In the genomic region with DNA sequence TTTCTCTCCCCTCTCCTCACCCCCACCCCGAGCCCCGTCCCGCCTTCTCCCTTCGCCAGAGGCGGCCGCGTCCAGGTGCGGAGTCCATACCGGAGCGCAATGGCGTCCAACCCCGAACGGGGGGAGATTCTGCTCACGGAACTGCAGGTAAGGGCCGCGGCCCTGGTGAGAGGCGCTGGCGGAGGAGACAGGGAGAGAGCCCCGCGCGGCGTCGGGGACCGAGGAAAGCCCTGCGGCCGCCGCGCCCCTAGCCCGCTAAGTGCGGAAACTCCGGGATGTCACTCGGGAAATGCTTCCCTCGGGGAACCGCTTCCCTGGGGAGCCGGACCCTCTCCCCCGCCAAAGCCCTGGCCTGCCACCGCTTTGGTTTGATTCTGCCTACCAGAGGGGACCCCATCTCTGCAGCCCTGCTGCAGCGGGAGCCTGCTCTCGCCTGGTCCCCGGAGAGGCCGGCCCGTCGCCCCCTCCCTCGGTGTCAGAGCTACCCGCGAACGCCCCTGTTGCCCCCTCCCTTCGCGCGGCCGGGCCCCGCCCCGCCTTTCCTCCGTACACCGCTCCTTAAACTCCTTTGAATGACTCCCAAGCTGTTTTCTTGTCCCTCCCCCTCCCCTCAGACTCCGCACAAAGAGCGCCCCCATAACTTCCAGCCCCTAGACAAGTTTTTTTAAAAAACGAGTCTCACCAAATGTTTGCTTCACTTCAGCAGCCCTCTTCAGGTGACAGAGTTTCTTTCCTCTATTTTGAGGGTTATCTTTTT, we compare ENCODE assay signal across 1 cellular context.
TF ChIP-seq lines count a peak whose summit lies in the region.

No MANE protein-coding gene starts in this region.

TF ChIP-seq in H1, 55 proteins besides CTCF, POLR2A, EP300 and RAD21 (continued from another document):
- TF ChIP-seq USF2 (IDR thresholded peaks at IDR 0.05; ENCODE audit: low read length) (no peak), SUZ12 (IDR thresholded peaks at IDR 0.05; ENCODE audit: low read length) (no peak), POU5F1 (IDR thresholded peaks at IDR 0.05; ENCODE audit: low read depth, low read length) (no peak), CEBPB (IDR thresholded peaks at IDR 0.05; ENCODE audit: low read depth, low read length) (no peak), TBP (IDR thresholded peaks at IDR 0.05; ENCODE audit: low read depth, low read length) (no peak; the same call in 1 of the 2 replicates), E2F6 (IDR thresholded peaks at IDR 0.05) (no peak), SAP30 (IDR thresholded peaks at IDR 0.05; ENCODE audit: insufficient read depth, insufficient replicate concordance, low read length) (no peak), BACH1 (IDR thresholded peaks at IDR 0.05; ENCODE audit: low read length) (no peak), EGR1 (IDR thresholded peaks at IDR 0.05; ENCODE audit: borderline replicate concordance, low read depth, low read length) (peak; percentile 69; the same call in 1 of the 2 replicates), SP4 (IDR thresholded peaks at IDR 0.05; ENCODE audit: low read length) (no peak), CHD2 (IDR thresholded peaks at IDR 0.05; ENCODE audit: low read length) (no peak), GTF2F1 (IDR thresholded peaks at IDR 0.05; ENCODE audit: borderline replicate concordance, low read depth, low read length) (no peak), CREB1 (IDR thresholded peaks at IDR 0.05) (peak; percentile 9; the same call in 1 of the 2 replicates), MAFK (IDR thresholded peaks at IDR 0.05; ENCODE audit: low read depth, low read length) (no peak), TAF1 (IDR thresholded peaks at IDR 0.05; ENCODE audit: low read depth, low read length) (no peak; the same call in 1 of the 2 replicates), KDM5A (IDR thresholded peaks at IDR 0.05; ENCODE audit: low read length) (peak; percentile 46; the same call in 1 of the 2 replicates), YY1 (IDR thresholded peaks at IDR 0.05; ENCODE audit: low read depth, low read length) (peak; percentile 66; the same call in 1 of the 2 replicates), CBX8 (IDR thresholded peaks at IDR 0.05; ENCODE audit: borderline replicate concordance, low read depth, low read length) (no peak), SIX5 (IDR thresholded peaks at IDR 0.05; ENCODE audit: low read depth, low read length) (no peak), SRF (IDR thresholded peaks at IDR 0.05; ENCODE audit: low read depth, low read length) (no peak), SP1 (IDR thresholded peaks at IDR 0.05; ENCODE audit: low read depth, low read length) (no peak), GABPA (IDR thresholded peaks at IDR 0.05; ENCODE audit: borderline replicate concordance, insufficient read depth, low read length) (no peak), TAF7 (optimal IDR thresholded peaks at IDR 0.05; ENCODE audit: borderline replicate concordance, low read depth, low read length) (no peak), JUND (IDR thresholded peaks at IDR 0.05; ENCODE audit: low read length) (no peak), JUN (IDR thresholded peaks at IDR 0.05; ENCODE audit: low read depth, low read length) (no peak), RNF2 (IDR thresholded peaks at IDR 0.05; ENCODE audit: borderline replicate concordance, low read depth, low read length, missing control alignments, poor library complexity, severe bottlenecking) (no peak), POLR2AphosphoS5 (IDR thresholded peaks at IDR 0.05; ENCODE audit: low read depth, low read length) (no peak; the same call in 1 of the 2 replicates), CHD1 (IDR thresholded peaks at IDR 0.05; ENCODE audit: low read depth, low read length) (no peak; the same call in 1 of the 2 replicates), ASH2L (IDR thresholded peaks at IDR 0.05; ENCODE audit: low read length) (peak; percentile 88), BRCA1 (IDR thresholded peaks at IDR 0.05; ENCODE audit: low read depth, low read length) (no peak), EZH2 (IDR thresholded peaks at IDR 0.05; ENCODE audit: low read depth, low read length, severe bottlenecking) (no peak), FOSL1 (IDR thresholded peaks at IDR 0.05; ENCODE audit: insufficient read depth, low read depth, low read length) (no peak), TEAD4 (IDR thresholded peaks at IDR 0.05; ENCODE audit: low read depth, low read length) (no peak), HDAC6 (IDR thresholded peaks at IDR 0.05; ENCODE audit: low read depth, low read length) (no peak), SP2 (IDR thresholded peaks at IDR 0.05; ENCODE audit: low read length) (no peak), ATF3 (IDR thresholded peaks at IDR 0.05; ENCODE audit: insufficient read depth, low read depth, low read length) (no peak), BCL11A (IDR thresholded peaks at IDR 0.05; ENCODE audit: low read depth in 2 of 2, low read length in 2 of 2) (no peak), CBX5 (IDR thresholded peaks at IDR 0.05; ENCODE audit: low read depth, low read length) (no peak), RBBP5 (IDR thresholded peaks at IDR 0.05; ENCODE audit: borderline replicate concordance, low read depth, low read length) (peak; percentile 90), TCF12 (IDR thresholded peaks at IDR 0.05; ENCODE audit: low read depth, low read length) (no peak), ZNF274 (IDR thresholded peaks at IDR 0.05; ENCODE audit: borderline replicate concordance, extremely low read depth, low read length) (no peak), CTBP2 (IDR thresholded peaks at IDR 0.05; ENCODE audit: borderline replicate concordance, insufficient read depth, insufficient read length, low read length) (peak; percentile 92), NANOG (IDR thresholded peaks at IDR 0.05; ENCODE audit: insufficient read depth, low read depth, low read length, poor library complexity, severe bottlenecking) (no peak), HDAC2 (IDR thresholded peaks at IDR 0.05; ENCODE audit: borderline replicate concordance in 1 of 2, low read depth in 2 of 2, low read length in 2 of 2) (0 out of 4 replicates have a peak, but pooled peaks of 1 of the 2 experiments have one; percentile 22), KDM4A (IDR thresholded peaks at IDR 0.05; ENCODE audit: low read depth, low read length, severe bottlenecking) (peak; percentile 62), NRF1 (IDR thresholded peaks at IDR 0.05; ENCODE audit: low read depth, low read length) (no peak)
- TF ChIP-seq, protein P1, sequence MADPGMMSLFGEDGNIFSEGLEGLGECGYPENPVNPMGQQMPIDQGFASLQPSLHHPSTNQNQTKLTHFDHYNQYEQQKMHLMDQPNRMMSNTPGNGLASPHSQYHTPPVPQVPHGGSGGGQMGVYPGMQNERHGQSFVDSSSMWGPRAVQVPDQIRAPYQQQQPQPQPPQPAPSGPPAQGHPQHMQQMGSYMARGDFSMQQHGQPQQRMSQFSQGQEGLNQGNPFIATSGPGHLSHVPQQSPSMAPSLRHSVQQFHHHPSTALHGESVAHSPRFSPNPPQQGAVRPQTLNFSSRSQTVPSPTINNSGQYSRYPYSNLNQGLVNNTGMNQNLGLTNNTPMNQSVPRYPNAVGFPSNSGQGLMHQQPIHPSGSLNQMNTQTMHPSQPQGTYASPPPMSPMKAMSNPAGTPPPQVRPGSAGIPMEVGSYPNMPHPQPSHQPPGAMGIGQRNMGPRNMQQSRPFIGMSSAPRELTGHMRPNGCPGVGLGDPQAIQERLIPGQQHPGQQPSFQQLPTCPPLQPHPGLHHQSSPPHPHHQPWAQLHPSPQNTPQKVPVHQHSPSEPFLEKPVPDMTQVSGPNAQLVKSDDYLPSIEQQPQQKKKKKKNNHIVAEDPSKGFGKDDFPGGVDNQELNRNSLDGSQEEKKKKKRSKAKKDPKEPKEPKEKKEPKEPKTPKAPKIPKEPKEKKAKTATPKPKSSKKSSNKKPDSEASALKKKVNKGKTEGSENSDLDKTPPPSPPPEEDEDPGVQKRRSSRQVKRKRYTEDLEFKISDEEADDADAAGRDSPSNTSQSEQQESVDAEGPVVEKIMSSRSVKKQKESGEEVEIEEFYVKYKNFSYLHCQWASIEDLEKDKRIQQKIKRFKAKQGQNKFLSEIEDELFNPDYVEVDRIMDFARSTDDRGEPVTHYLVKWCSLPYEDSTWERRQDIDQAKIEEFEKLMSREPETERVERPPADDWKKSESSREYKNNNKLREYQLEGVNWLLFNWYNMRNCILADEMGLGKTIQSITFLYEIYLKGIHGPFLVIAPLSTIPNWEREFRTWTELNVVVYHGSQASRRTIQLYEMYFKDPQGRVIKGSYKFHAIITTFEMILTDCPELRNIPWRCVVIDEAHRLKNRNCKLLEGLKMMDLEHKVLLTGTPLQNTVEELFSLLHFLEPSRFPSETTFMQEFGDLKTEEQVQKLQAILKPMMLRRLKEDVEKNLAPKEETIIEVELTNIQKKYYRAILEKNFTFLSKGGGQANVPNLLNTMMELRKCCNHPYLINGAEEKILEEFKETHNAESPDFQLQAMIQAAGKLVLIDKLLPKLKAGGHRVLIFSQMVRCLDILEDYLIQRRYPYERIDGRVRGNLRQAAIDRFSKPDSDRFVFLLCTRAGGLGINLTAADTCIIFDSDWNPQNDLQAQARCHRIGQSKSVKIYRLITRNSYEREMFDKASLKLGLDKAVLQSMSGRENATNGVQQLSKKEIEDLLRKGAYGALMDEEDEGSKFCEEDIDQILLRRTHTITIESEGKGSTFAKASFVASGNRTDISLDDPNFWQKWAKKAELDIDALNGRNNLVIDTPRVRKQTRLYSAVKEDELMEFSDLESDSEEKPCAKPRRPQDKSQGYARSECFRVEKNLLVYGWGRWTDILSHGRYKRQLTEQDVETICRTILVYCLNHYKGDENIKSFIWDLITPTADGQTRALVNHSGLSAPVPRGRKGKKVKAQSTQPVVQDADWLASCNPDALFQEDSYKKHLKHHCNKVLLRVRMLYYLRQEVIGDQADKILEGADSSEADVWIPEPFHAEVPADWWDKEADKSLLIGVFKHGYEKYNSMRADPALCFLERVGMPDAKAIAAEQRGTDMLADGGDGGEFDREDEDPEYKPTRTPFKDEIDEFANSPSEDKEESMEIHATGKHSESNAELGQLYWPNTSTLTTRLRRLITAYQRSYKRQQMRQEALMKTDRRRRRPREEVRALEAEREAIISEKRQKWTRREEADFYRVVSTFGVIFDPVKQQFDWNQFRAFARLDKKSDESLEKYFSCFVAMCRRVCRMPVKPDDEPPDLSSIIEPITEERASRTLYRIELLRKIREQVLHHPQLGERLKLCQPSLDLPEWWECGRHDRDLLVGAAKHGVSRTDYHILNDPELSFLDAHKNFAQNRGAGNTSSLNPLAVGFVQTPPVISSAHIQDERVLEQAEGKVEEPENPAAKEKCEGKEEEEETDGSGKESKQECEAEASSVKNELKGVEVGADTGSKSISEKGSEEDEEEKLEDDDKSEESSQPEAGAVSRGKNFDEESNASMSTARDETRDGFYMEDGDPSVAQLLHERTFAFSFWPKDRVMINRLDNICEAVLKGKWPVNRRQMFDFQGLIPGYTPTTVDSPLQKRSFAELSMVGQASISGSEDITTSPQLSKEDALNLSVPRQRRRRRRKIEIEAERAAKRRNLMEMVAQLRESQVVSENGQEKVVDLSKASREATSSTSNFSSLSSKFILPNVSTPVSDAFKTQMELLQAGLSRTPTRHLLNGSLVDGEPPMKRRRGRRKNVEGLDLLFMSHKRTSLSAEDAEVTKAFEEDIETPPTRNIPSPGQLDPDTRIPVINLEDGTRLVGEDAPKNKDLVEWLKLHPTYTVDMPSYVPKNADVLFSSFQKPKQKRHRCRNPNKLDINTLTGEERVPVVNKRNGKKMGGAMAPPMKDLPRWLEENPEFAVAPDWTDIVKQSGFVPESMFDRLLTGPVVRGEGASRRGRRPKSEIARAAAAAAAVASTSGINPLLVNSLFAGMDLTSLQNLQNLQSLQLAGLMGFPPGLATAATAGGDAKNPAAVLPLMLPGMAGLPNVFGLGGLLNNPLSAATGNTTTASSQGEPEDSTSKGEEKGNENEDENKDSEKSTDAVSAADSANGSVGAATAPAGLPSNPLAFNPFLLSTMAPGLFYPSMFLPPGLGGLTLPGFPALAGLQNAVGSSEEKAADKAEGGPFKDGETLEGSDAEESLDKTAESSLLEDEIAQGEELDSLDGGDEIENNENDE (IDR thresholded peaks at IDR 0.05; ENCODE audit: insufficient replicate concordance, low read length) = peak; percentile 68
- TF ChIP-seq, protein P2, sequence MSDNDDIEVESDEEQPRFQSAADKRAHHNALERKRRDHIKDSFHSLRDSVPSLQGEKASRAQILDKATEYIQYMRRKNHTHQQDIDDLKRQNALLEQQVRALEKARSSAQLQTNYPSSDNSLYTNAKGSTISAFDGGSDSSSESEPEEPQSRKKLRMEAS (IDR thresholded peaks at IDR 0.05) = peak; percentile 15; the same call in 1 of the 2 replicates
